ENCODE assay signal across 8 cellular contexts in the genomic region with DNA sequence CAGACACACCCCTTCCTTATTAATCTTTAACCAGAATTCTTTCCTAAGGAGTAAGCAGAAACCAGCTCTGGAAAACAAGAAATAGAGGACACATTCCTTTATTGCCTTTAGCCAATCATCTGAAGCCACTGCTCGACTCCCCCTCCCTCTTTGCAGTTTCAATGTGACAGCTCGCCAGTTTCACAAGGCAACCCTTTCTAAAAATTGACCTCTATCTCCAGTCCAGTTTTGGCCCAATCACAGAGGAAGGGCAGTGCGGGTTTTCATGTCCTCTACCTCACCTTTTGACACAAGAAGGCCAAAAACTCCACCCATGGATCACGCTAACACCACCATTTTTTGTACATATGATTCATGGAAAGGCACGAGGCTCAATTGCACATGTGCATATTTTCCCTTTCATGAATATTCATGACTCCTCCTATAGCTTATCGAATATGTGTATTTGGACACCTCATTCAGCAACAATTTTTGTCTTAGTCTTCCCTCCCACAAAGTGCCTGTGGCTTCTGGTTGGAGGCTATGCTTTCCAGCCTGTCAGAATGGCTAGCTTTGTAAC. TPM values are rescaled to one million over a fixed set of nuclear protein-coding genes. Genes with fewer than 3 reads are reported as not detected.
DNase-seq lines count a peak whose midpoint lies in the region; ATAC-seq and TF ChIP-seq lines count a peak whose summit lies in the region.

No MANE protein-coding gene starts in this region.

- intact Hi-C loops in CD4-positive, alpha-beta memory T cell (cut with micrococcal nuclease) = no loop called here

- H3K4me1 ChIP-seq in mesodermal cell (ENCODE audit: control insufficient read depth, insufficient read depth, low read length, poor library complexity, severe bottlenecking) = peaks cover 22% of the 10 kb centered on the region
- peaks cover 6% of the 10 kb centered on the region for H3K4me1 ChIP-seq in CD4-positive, alpha-beta memory T cell (ENCODE audit: insufficient read depth, low read length)

- POLR2A ChIA-PET in CD4-positive, alpha-beta memory T cell (lab: Charles Lee; ENCODE audit: partially characterized antibody) = no interaction called here

- peak overlapping the region; percentile 90 for H3K27ac ChIP-seq in mesodermal cell (ENCODE audit: low read depth, low read length, severe bottlenecking)
- H3K27ac ChIP-seq in CD4-positive, alpha-beta memory T cell (ENCODE audit: low read depth, low read length) = no peak overlapping the region

- H3K4me1 Mint-ChIP-seq in CD4-positive, alpha-beta memory T cell = peaks cover 2 to 17% (median 7%) of the 10 kb centered on the region in 4 donors

- no peaks in the 10 kb centered on the region for H3K9me3 ChIP-seq in mesodermal cell (ENCODE audit: control insufficient read depth, low read length)
- no peaks in the 10 kb centered on the region for H3K9me3 ChIP-seq in CD4-positive, alpha-beta memory T cell (ENCODE audit: control insufficient read depth in 1 of 2, low read length in 2 of 2)

- peaks cover 2 to 6% of the 10 kb centered on the region in 2 donors for H3K27me3 Mint-ChIP-seq in CD4-positive, alpha-beta memory T cell

- peaks cover 0 to 6% of the 10 kb centered on the region in 2 donors for H3K36me3 Mint-ChIP-seq in CD4-positive, alpha-beta memory T cell

- no peaks in the 10 kb centered on the region for H3K27me3 ChIP-seq in CD4-positive, alpha-beta memory T cell (ENCODE audit: insufficient read depth, low read length)

- H3K4me3 Mint-ChIP-seq in CD4-positive, alpha-beta memory T cell = no peak overlapping the region

- peak overlapping the region in 1 of 2 donors; percentile 5 for H3K4me3 ChIP-seq in cardiac fibroblast (replicated peaks in 1 of 2; ENCODE audit: low read depth in 2 of 2, low read length in 2 of 2)
- H3K4me3 ChIP-seq in mesodermal cell (ENCODE audit: extremely low read depth, insufficient read depth, low read length, poor library complexity, severe bottlenecking) = no peak overlapping the region
- H3K4me3 ChIP-seq in CD4-positive, alpha-beta memory T cell (ENCODE audit: low read length in 2 of 2) = no peak overlapping the region

- 75 to 81% methylated on average over 6 of the region's 6 CpGs for WGBS in mesodermal cell (ENCODE audit: insufficient coverage in 2 of 2), 2 experiments

- ATAC-seq in HG03432 (IDR thresholded peaks at IDR 0.05; ENCODE audit: unreplicated experiment) = peak; percentile 44
- no peak for ATAC-seq in HG02938 (IDR thresholded peaks at IDR 0.05; ENCODE audit: unreplicated experiment)

- DNase-seq in EL = peak; percentile 98
- DNase-seq in cardiac fibroblast (ENCODE audit: low read depth in 2 of 2) = peak; percentile 98
- DNase-seq in CD4-positive, alpha-beta memory T cell = no peak
- no peak for DNase-seq in stimulated activated CD4-positive, alpha-beta T cell treated with anti-CD3 and anti-CD28 coated beads, Interleukin-12 subunit alpha, Interleukin-12 subunit beta, amount 100 ng/mL, for 4 hours
- DNase-seq in DMS 273 treated with DMSO at 0.1 percent for 48 hours (lab: John Stamatoyannopoulos, UW) = no peak

- peaks cover 0 to 4% (median 0%) of the 10 kb centered on the region in 8 donors for H3K9me3 Mint-ChIP-seq in CD4-positive, alpha-beta memory T cell

- CTCF ChIA-PET in CD4-positive, alpha-beta memory T cell (lab: Charles Lee; ENCODE audit: partially characterized antibody) = interaction anchor here (1.0 to 1.4 kb wide), 2 partner anchors 9 to 17 kb away, joined by 3 to 6 read pairs; no protein-coding TSS in a partner anchor

- H3K27ac Mint-ChIP-seq in CD4-positive, alpha-beta memory T cell = no peak overlapping the region

- no peak for TF ChIP-seq CTCF in cardiac fibroblast (IDR thresholded peaks at IDR 0.05; ENCODE audit: low read depth, low read length)

- no peaks in the 10 kb centered on the region for H3K36me3 ChIP-seq in mesodermal cell (ENCODE audit: control insufficient read depth, insufficient read depth, low read length)
- H3K36me3 ChIP-seq in CD4-positive, alpha-beta memory T cell (ENCODE audit: insufficient read depth, low read length) = no peaks in the 10 kb centered on the region

RNA-seq across cellular contexts. Expression of a gene that starts 24.3 kb away (rescaled TPM):
- 4.4 TPM for polyA plus RNA-seq in mesodermal cell (2013, experiment 1 of 2)
- polyA plus RNA-seq in mesodermal cell (2013, experiment 2 of 2) = 3.7 TPM
- 1 to 10 TPM; 3.1 to 3.3 TPM for total RNA-seq in CD4-positive, alpha-beta memory T cell
- polyA plus RNA-seq in CD4-positive, alpha-beta memory T cell = 10 to 100 TPM in 1 of 2 donors, 1 to 10 TPM in 1; 5.1 to 10.4 TPM

RNA-seq across cellular contexts. Expression of a gene that starts 25.7 kb away (rescaled TPM):
- not detected for polyA plus RNA-seq in mesodermal cell (2013, experiment 1 of 2)
- polyA plus RNA-seq in mesodermal cell (2013, experiment 2 of 2) = not detected
- total RNA-seq in CD4-positive, alpha-beta memory T cell = not detected
- polyA plus RNA-seq in CD4-positive, alpha-beta memory T cell = not detected

RNA-seq across cellular contexts. Expression of a gene that starts 40.3 kb away (rescaled TPM):
- 4.6 TPM for polyA plus RNA-seq in mesodermal cell (2013, experiment 1 of 2)
- 6.8 TPM for polyA plus RNA-seq in mesodermal cell (2013, experiment 2 of 2)
- total RNA-seq in CD4-positive, alpha-beta memory T cell = 1 to 10 TPM; 5.1 to 6.3 TPM
- 10 to 100 TPM in 1 of 2 donors, 1 to 10 TPM in 1; 4.3 to 15.2 TPM for polyA plus RNA-seq in CD4-positive, alpha-beta memory T cell

RNA-seq across cellular contexts. Expression of a gene that starts 50.3 kb away (rescaled TPM):
- polyA plus RNA-seq in mesodermal cell (2013, experiment 1 of 2) = 0.29 TPM
- 0.20 TPM for polyA plus RNA-seq in mesodermal cell (2013, experiment 2 of 2)
- total RNA-seq in CD4-positive, alpha-beta memory T cell = 10 to 100 TPM; 10.4 to 10.7 TPM
- polyA plus RNA-seq in CD4-positive, alpha-beta memory T cell = 1 to 10 TPM; 3.5 to 9.2 TPM

Comparison
In these comparisons a context has a peak if more than half of its experiments do, and no peak if none do; other contexts are left out.
1. DNase-seq: peak in EL (single experiment) and cardiac fibroblast (2 of 2); none in CD4-positive, alpha-beta memory T cell (0 of 5), stimulated activated CD4-positive, alpha-beta T cell treated with anti-CD3 and anti-CD28 coated beads, Interleukin-12 subunit alpha, Interleukin-12 subunit beta, amount 100 ng/mL, for 4 hours (single experiment) and DMS 273 treated with DMSO at 0.1 percent for 48 hours (single experiment).